Comparison of ENCODE assay signal across 10 cellular contexts in the genomic region with DNA sequence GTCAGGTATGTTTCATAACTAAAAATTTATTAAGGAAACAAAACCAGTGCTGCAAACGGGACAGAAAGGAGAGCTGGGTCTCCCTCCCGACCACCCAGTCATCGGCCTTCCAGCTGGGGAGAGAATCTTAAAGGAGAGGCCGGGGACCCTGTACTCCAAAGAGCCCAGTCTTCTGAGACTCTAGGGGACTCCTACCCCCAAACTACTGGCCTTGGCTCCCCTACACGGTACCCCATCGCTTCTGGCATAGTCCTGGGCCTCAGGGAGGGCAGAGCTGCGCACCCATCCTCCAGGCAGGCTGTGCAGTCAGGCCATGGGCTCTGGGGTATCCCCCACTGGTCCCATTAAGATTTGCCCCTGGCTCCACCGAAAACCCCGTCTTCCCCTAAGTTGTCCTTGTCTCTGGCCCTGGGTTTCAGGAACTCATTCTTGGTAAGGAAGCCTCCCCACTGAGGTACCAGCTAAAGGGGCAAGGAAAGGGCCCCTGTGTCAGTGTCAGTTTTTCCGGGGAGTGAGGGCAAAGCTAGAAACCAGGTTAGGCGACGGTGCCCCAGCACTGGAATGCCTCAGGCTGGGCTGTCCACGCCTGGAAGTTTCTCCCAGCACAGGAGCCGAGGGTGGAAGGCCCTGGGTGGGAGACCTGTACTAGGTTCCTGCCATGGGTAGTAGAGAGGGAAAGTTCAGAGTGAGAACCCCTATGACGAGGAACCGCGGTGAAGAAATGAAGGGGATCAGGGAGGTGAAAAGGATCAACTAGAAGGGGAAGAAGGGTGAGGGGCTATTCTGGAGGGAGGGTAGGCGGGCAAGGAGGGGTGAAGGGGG. TPM values are rescaled to one million over a fixed set of nuclear protein-coding genes. Genes with fewer than 3 reads are reported as not detected.
DNase-seq lines count a peak whose midpoint lies in the region; ATAC-seq, FAIRE-seq and TF ChIP-seq lines count a peak whose summit lies in the region.
"Had no signal": no experiment of that assay in that cellular context is flagged by ENCODE, and none has a peak within 500 bp of the region (broad histone marks: within the 10 kb centered on the region; RNA-seq: fewer than 3 reads in every experiment).

No MANE protein-coding gene starts in this region.

- H4K20me1 ChIP-seq in BLaER1 treated with 17β-estradiol and CSF1 and Interleukin-3, amounts not matched to agents 10 nM and 100 nM = peaks cover 24 to 69% (median 36%) of the 10 kb centered on the region in 11 experiments; a peak in 20 of 22 replicates
- H4K20me1 ChIP-seq in endothelial cell of umbilical vein (replicated peaks; ENCODE audit: control insufficient read depth, extremely low read depth, insufficient read depth, low read length) = no peaks in the 10 kb centered on the region

- H3K9me1 ChIP-seq in endothelial cell of umbilical vein (replicated peaks; ENCODE audit: control insufficient read depth, extremely low read depth, insufficient read depth, low read length) = no peaks in the 10 kb centered on the region

- peak overlapping the region; percentile 34 to 92 (median 84) for H3K4me3 Mint-ChIP-seq in IgD-negative memory B cell

- H2AFZ ChIP-seq in endothelial cell of umbilical vein (ENCODE audit: low read depth, low read length) = no peak overlapping the region
- no peak overlapping the region for H2AFZ ChIP-seq in parathyroid adenoma

- peaks cover 69 to 98% (median 95%) of the 10 kb centered on the region in 10 experiments for H3K4me1 ChIP-seq in BLaER1 treated with 17β-estradiol and CSF1 and Interleukin-3, amounts not matched to agents 10 nM and 100 nM
- H3K4me1 ChIP-seq in endothelial cell of umbilical vein (ENCODE audit: control insufficient read depth, extremely low read depth, insufficient read depth, low read length) = peaks cover 18% of the 10 kb centered on the region
- peaks cover 3% of the 10 kb centered on the region for H3K4me1 ChIP-seq in parathyroid adenoma

- DNase-seq in endothelial cell of umbilical vein (ENCODE audit: low read depth, low spot score) = no peak
- DNase-seq in NCI-H526 treated with DMSO at 0.1 percent for 48 hours (lab: John Stamatoyannopoulos, UW) = no peak
- no peak for DNase-seq in ureter (ENCODE audit: low spot score)
- DNase-seq: GOT3 had no signal

- H3K4me2 ChIP-seq in BLaER1 treated with 17β-estradiol and CSF1 and Interleukin-3, amounts not matched to agents 10 nM and 100 nM = peak overlapping the region; percentile 93 to 100 (median 99)
- no peak overlapping the region for H3K4me2 ChIP-seq in endothelial cell of umbilical vein (ENCODE audit: insufficient read depth, low read length)
- no peak overlapping the region for H3K4me2 ChIP-seq in parathyroid adenoma (ENCODE audit: low read length)

- peak overlapping the region in 10 of 11 experiments; percentile 35 to 67 (median 55); a peak in 15 of 22 replicates for H3K9ac ChIP-seq in BLaER1 treated with 17β-estradiol and CSF1 and Interleukin-3, amounts not matched to agents 10 nM and 100 nM
- H3K9ac ChIP-seq in endothelial cell of umbilical vein (replicated peaks; ENCODE audit: extremely low read depth, insufficient read depth, low read length) = no peak overlapping the region
- no peak overlapping the region for H3K9ac ChIP-seq in parathyroid adenoma

- peaks cover 29% of the 10 kb centered on the region for H3K79me2 ChIP-seq in endothelial cell of umbilical vein (ENCODE audit: control insufficient read depth, insufficient read depth, low read length)
- H3K79me2 ChIP-seq in parathyroid adenoma = no peaks in the 10 kb centered on the region

- POLR2A ChIA-PET in endothelial cell of umbilical vein (lab: Charles Lee) = no interaction called here

- peak overlapping the region; percentile 39 to 95 (median 73) for H3K27ac Mint-ChIP-seq in IgD-negative memory B cell

- peak overlapping the region in 9 of 10 experiments; percentile 45 to 76 (median 53); a peak in 15 of 20 replicates for H3K4me3 ChIP-seq in BLaER1 treated with 17β-estradiol and CSF1 and Interleukin-3, amounts not matched to agents 10 nM and 100 nM
- H3K4me3 ChIP-seq in endothelial cell of umbilical vein (replicated peaks in 1 of 3; ENCODE audit: insufficient read depth in 1 of 3, low read depth in 1 of 3, low read length in 3 of 3) (no peak overlapping the region), parathyroid adenoma (ENCODE audit: low read depth, low read length) (no peak overlapping the region)
- H3K4me3 ChIP-seq: body of pancreas had no signal

- ATAC-seq in GM18907 (IDR thresholded peaks at IDR 0.05; ENCODE audit: unreplicated experiment) = no peak
- ATAC-seq in HG03432 (IDR thresholded peaks at IDR 0.05; ENCODE audit: unreplicated experiment) = no peak
- ATAC-seq: body of pancreas had no signal

- H3K27me3 ChIP-seq in BLaER1 treated with 17β-estradiol and CSF1 and Interleukin-3, amounts not matched to agents 10 nM and 100 nM = peaks cover 32 to 68% (median 57%) of the 10 kb centered on the region in 11 experiments
- H3K27me3 ChIP-seq in endothelial cell of umbilical vein (ENCODE audit: control insufficient read depth in 2 of 2, insufficient read depth in 2 of 2, low read length in 2 of 2) = no peaks in the 10 kb centered on the region
- H3K27me3 ChIP-seq in parathyroid adenoma (ENCODE audit: control insufficient read depth, insufficient read depth, low read length) = no peaks in the 10 kb centered on the region

- H3K36me3 ChIP-seq in BLaER1 treated with 17β-estradiol and CSF1 and Interleukin-3, amounts not matched to agents 10 nM and 100 nM = peaks cover under 1 to 35% (median 25%) of the 10 kb centered on the region in 11 experiments; a peak in 19 of 22 replicates
- peaks cover 3 to 13% of the 10 kb centered on the region in 2 experiments for H3K36me3 ChIP-seq in endothelial cell of umbilical vein (ENCODE audit: control insufficient read depth in 2 of 2, extremely low read depth in 1 of 2, insufficient read depth in 2 of 2, low read length in 2 of 2)
- no peaks in the 10 kb centered on the region for H3K36me3 ChIP-seq in parathyroid adenoma (ENCODE audit: control insufficient read depth, insufficient read depth, low read length)

- peaks cover 9% of the 10 kb centered on the region for H3K36me3 Mint-ChIP-seq in IgD-negative memory B cell

- H3K9me3 ChIP-seq in BLaER1 treated with 17β-estradiol and CSF1 and Interleukin-3, amounts not matched to agents 10 nM and 100 nM (replicated peaks in 1 of 11) = no peaks in the 10 kb centered on the region
- no peaks in the 10 kb centered on the region for H3K9me3 ChIP-seq in endothelial cell of umbilical vein (replicated peaks; ENCODE audit: control insufficient read depth, insufficient read depth, low read length)
- H3K9me3 ChIP-seq in parathyroid adenoma (ENCODE audit: control insufficient read depth, low read length) = no peaks in the 10 kb centered on the region
- H3K9me3 ChIP-seq: body of pancreas had no signal

- no peak for FAIRE-seq in endothelial cell of umbilical vein (lab: Jason Lieb, UNC)

- no peak for TF ChIP-seq POLR2A in endothelial cell of umbilical vein (IDR thresholded peaks at IDR 0.05; ENCODE audit: low read depth, low read length)

- peak overlapping the region in 7 of 11 experiments; percentile 17 to 66 (median 47); a peak in 11 of 22 replicates for H3K27ac ChIP-seq in BLaER1 treated with 17β-estradiol and CSF1 and Interleukin-3, amounts not matched to agents 10 nM and 100 nM
- H3K27ac ChIP-seq in endothelial cell of umbilical vein (ENCODE audit: insufficient read depth, low read depth, low read length) (no peak overlapping the region), parathyroid adenoma (peak overlapping the region; percentile 15)

- dilution Hi-C loops in endothelial cell of umbilical vein (cut with MboI; ENCODE audit: extremely low pct_ligation_motif_present, low sequenced_read_pairs) = no loop called here

- H3K9me3 Mint-ChIP-seq in IgD-negative memory B cell = no peaks in the 10 kb centered on the region

- BruUV-seq in endothelial cell of umbilical vein (replicated peaks; lab: Mats Ljungman, UMichigan) = TSS peak; percentile 59

- H3K27me3 Mint-ChIP-seq in IgD-negative memory B cell = peaks cover 5% of the 10 kb centered on the region

- CTCF ChIA-PET in endothelial cell of umbilical vein (lab: Charles Lee) = interaction anchor here (1.5 to 17.2 kb wide), 3 partner anchors 31 to 185 kb away, joined by 3 to 455 read pairs (median 7); no protein-coding TSS in a partner anchor

- intact Hi-C loops in endothelial cell of umbilical vein (cut with micrococcal nuclease) = no loop called here

- H3K4me1 Mint-ChIP-seq in IgD-negative memory B cell = peaks cover 20 to 37% (median 24%) of the 10 kb centered on the region in 3 donors

- TF ChIP-seq CTCF in endothelial cell of umbilical vein (IDR thresholded peaks at IDR 0.05; ENCODE audit: extremely low read depth in 1 of 2, insufficient read depth in 1 of 2, low read depth in 1 of 2, low read length in 2 of 2) = no peak
- TF ChIP-seq CTCF in parathyroid adenoma (IDR thresholded peaks at IDR 0.05) = no peak

RNA-seq across cellular contexts. Expression of a gene that starts 5.1 kb away (rescaled TPM):
- 0.88 TPM for polyA plus RNA-seq in IgD-negative memory B cell
- total RNA-seq in endothelial cell of umbilical vein = 25.8 and 35.5 TPM in 2 replicates
- polyA plus RNA-seq in endothelial cell of umbilical vein = 18.2 and 20.2 TPM in 2 replicates
- 6.5 and 11.3 TPM in 2 replicates for polyA plus RNA-seq in endothelial cell of umbilical vein (2011; cell fraction: cytosol; rRNA removed)
- polyA plus RNA-seq in endothelial cell of umbilical vein (2011; cell fraction: nucleus; rRNA removed) = 46.4 and 50.2 TPM in 2 replicates
- 8.2 and 19.6 TPM in 2 replicates for polyA plus RNA-seq in endothelial cell of umbilical vein (2012)
- polyA minus RNA-seq in endothelial cell of umbilical vein = 10.7 and 22.4 TPM in 2 replicates
- not detected for polyA minus RNA-seq in endothelial cell of umbilical vein (2011; cell fraction: cytosol; rRNA and poly(A)+ RNA removed)
- 56.9 and 118 TPM in 2 replicates for polyA minus RNA-seq in endothelial cell of umbilical vein (2011; cell fraction: nucleus; rRNA and poly(A)+ RNA removed)
- total RNA-seq in ureter = 14.9 TPM

RNA-seq across cellular contexts. Expression of a gene that starts 18.2 kb away (rescaled TPM):
- polyA plus RNA-seq in IgD-negative memory B cell (62.5 TPM), endothelial cell of umbilical vein (84.2 and 102 TPM in 2 replicates)
- total RNA-seq in endothelial cell of umbilical vein (40.9 and 41.3 TPM in 2 replicates), ureter (39.5 TPM)
- polyA plus RNA-seq in endothelial cell of umbilical vein (2011; cell fraction: cytosol; rRNA removed) = 62.0 and 68.4 TPM in 2 replicates
- polyA plus RNA-seq in endothelial cell of umbilical vein (2011; cell fraction: nucleus; rRNA removed) = 27.0 and 34.3 TPM in 2 replicates
- polyA plus RNA-seq in endothelial cell of umbilical vein (2012) = 40.7 and 40.8 TPM in 2 replicates
- polyA minus RNA-seq in endothelial cell of umbilical vein = 29.7 and 32.0 TPM in 2 replicates
- 24.1 TPM for polyA minus RNA-seq in endothelial cell of umbilical vein (2011; cell fraction: cytosol; rRNA and poly(A)+ RNA removed)
- polyA minus RNA-seq in endothelial cell of umbilical vein (2011; cell fraction: nucleus; rRNA and poly(A)+ RNA removed) = 4.8 and 6.6 TPM in 2 replicates

RNA-seq across cellular contexts. Expression of a gene that starts 30.1 kb away (rescaled TPM):
- polyA plus RNA-seq in IgD-negative memory B cell (34.4 TPM), endothelial cell of umbilical vein (45.6 and 50.4 TPM in 2 replicates)
- total RNA-seq in endothelial cell of umbilical vein (37.8 and 38.5 TPM in 2 replicates), ureter (68.8 TPM)
- 24.4 and 28.4 TPM in 2 replicates for polyA plus RNA-seq in endothelial cell of umbilical vein (2011; cell fraction: cytosol; rRNA removed)
- polyA plus RNA-seq in endothelial cell of umbilical vein (2011; cell fraction: nucleus; rRNA removed) = 113 and 132 TPM in 2 replicates
- polyA plus RNA-seq in endothelial cell of umbilical vein (2012) = 27.7 and 30.0 TPM in 2 replicates
- polyA minus RNA-seq in endothelial cell of umbilical vein = 28.8 and 50.5 TPM in 2 replicates
- 34.0 TPM for polyA minus RNA-seq in endothelial cell of umbilical vein (2011; cell fraction: cytosol; rRNA and poly(A)+ RNA removed)
- polyA minus RNA-seq in endothelial cell of umbilical vein (2011; cell fraction: nucleus; rRNA and poly(A)+ RNA removed) = 36.8 and 41.4 TPM in 2 replicates

RNA-seq across cellular contexts. Expression of a gene that starts 34.9 kb away (rescaled TPM):
- polyA plus RNA-seq in IgD-negative memory B cell = 0.44 TPM
- not detected in 2 replicates for total RNA-seq in endothelial cell of umbilical vein
- polyA plus RNA-seq in endothelial cell of umbilical vein = 0.03 and 0.04 TPM in 2 replicates
- 0.03 TPM in 2 replicates for polyA plus RNA-seq in endothelial cell of umbilical vein (2011; cell fraction: cytosol; rRNA removed)
- polyA plus RNA-seq in endothelial cell of umbilical vein (2011; cell fraction: nucleus; rRNA removed) = not detected in 2 replicates
- polyA plus RNA-seq in endothelial cell of umbilical vein (2012) = 0.04 and 0.11 TPM in 2 replicates
- 0.08 TPM in 1 of 2 replicates, not detected in the other for polyA minus RNA-seq in endothelial cell of umbilical vein
- not detected for polyA minus RNA-seq in endothelial cell of umbilical vein (2011; cell fraction: cytosol; rRNA and poly(A)+ RNA removed)
- not detected in 2 replicates for polyA minus RNA-seq in endothelial cell of umbilical vein (2011; cell fraction: nucleus; rRNA and poly(A)+ RNA removed)
- 6.7 TPM for total RNA-seq in ureter

Comparison
In these comparisons a context has a peak if more than half of its experiments do, and no peak if none do; other contexts are left out.
1. H3K4me2 ChIP-seq: peak in BLaER1 treated with 17β-estradiol and CSF1 and Interleukin-3, amounts not matched to agents 10 nM and 100 nM (11 of 11); none in endothelial cell of umbilical vein (single experiment) and parathyroid adenoma (single experiment).
2. H3K4me3 ChIP-seq: peak in BLaER1 treated with 17β-estradiol and CSF1 and Interleukin-3, amounts not matched to agents 10 nM and 100 nM (9 of 10); none in endothelial cell of umbilical vein (0 of 3) and parathyroid adenoma (single experiment).
3. H3K9ac ChIP-seq: peak in BLaER1 treated with 17β-estradiol and CSF1 and Interleukin-3, amounts not matched to agents 10 nM and 100 nM (10 of 11); none in endothelial cell of umbilical vein (single experiment) and parathyroid adenoma (single experiment).